In genomic region chr17:81399481-81400153, GRCh38 we compare ENCODE assay signal across 9 cellular contexts. TPM values are rescaled to one million over a fixed set of nuclear protein-coding genes. Genes with fewer than 3 reads are reported as not detected.
DNase-seq lines count a peak whose midpoint lies in the region; ATAC-seq, FAIRE-seq and TF ChIP-seq lines count a peak whose summit lies in the region.
"Had no signal": no experiment of that assay in that cellular context is flagged by ENCODE, and none has a peak within 500 bp of the region (broad histone marks: within the 10 kb centered on the region; RNA-seq: fewer than 3 reads in every experiment).

No MANE protein-coding gene starts in this region.

- H3K36me3 Mint-ChIP-seq in brain = peaks cover 11% of the 10 kb centered on the region

- peak overlapping the region; percentile 91 to 96 (median 92) for H3K4me3 Mint-ChIP-seq in brain

- no peak for FAIRE-seq in urothelium cell line (lab: Jason Lieb, UNC)
- FAIRE-seq: GM18507 had no signal

- H3K4me3 ChIP-seq in left ventricle myocardium inferior (peak overlapping the region; percentile 96), lung (peak overlapping the region; percentile 72)

- H3K27ac ChIP-seq in left ventricle myocardium inferior (replicated peaks) (peak overlapping the region; percentile 100), lung (ENCODE audit: low read depth in 1 of 2, low read length in 1 of 2) (peak overlapping the region; percentile 81 to 98)

- peaks cover 20% of the 10 kb centered on the region for H3K27me3 Mint-ChIP-seq in brain

- ATAC-seq in Right ventricle myocardium superior (ENCODE audit: poor library complexity) = no peak
- no peak for ATAC-seq in lung (ENCODE audit: insufficient read depth, low FRiP score)
- no peak for ATAC-seq in GM21723 (IDR thresholded peaks at IDR 0.05; ENCODE audit: unreplicated experiment)

- H3K27me3 ChIP-seq in left ventricle myocardium inferior (ENCODE audit: low read depth) (no peaks in the 10 kb centered on the region), lung (ENCODE audit: control insufficient read depth, insufficient read depth) (no peaks in the 10 kb centered on the region)

- H3K9me3 ChIP-seq in left ventricle myocardium inferior (replicated peaks) (no peaks in the 10 kb centered on the region), lung (ENCODE audit: control insufficient read depth in 2 of 2, insufficient read depth in 1 of 2, low read length in 1 of 2) (no peaks in the 10 kb centered on the region)

- WGBS in lung, 2 donors = 0 to 1% methylated on average over 44 to 95 of the region's 95 CpGs

- H3K36me3 ChIP-seq in left ventricle myocardium inferior (no peaks in the 10 kb centered on the region), lung (ENCODE audit: control insufficient read depth in 2 of 2, insufficient read depth in 2 of 2, low read length in 2 of 2) (no peaks in the 10 kb centered on the region)

- peaks cover 0 to 10% (median 0%) of the 10 kb centered on the region in 5 experiments for H3K9me3 Mint-ChIP-seq in brain

- H3K4me1 ChIP-seq in left ventricle myocardium inferior = peaks cover 88% of the 10 kb centered on the region
- H3K4me1 ChIP-seq in lung (ENCODE audit: control insufficient read depth in 2 of 2, insufficient read depth in 2 of 2, low read length in 2 of 2) = peaks cover 9 to 12% of the 10 kb centered on the region in 2 donors

- peaks cover 46% of the 10 kb centered on the region for H3K4me1 Mint-ChIP-seq in brain

- TF ChIP-seq CTCF in left ventricle myocardium inferior (IDR thresholded peaks at IDR 0.05; ENCODE audit: borderline replicate concordance) (no peak), brain (conservative IDR thresholded peaks at IDR 0.05) (no peak), lung (IDR thresholded peaks at IDR 0.05; ENCODE audit: control extremely low read depth, extremely low read depth) (no peak)

- DNase-seq in left ventricle myocardium inferior = peak; percentile 38
- DNase-seq in Right ventricle myocardium superior = no peak
- DNase-seq in lung (ENCODE audit: low spot score) = no peak
- DNase-seq in urothelium cell line (ENCODE audit: low spot score) = peak; percentile 57
- DNase-seq in NAMALWA (ENCODE audit: low spot score) = no peak
- DNase-seq in H4 (ENCODE audit: low spot score) = no peak

- intact Hi-C loops in left ventricle myocardium inferior (cut with micrococcal nuclease) = loop anchor here (10.0 kb wide), 1 partner anchor 105 kb away; the partner anchor contains the start of gene SLC38A10
- intact Hi-C loops in Right ventricle myocardium superior (cut with DNase I) = loop anchor here (2.0 kb wide), 1 partner anchor 85 kb away; no protein-coding TSS in a partner anchor

- peak overlapping the region; percentile 96 to 100 (median 99) for H3K27ac Mint-ChIP-seq in brain

RNA-seq across cellular contexts. Expression of gene BAHCC1, which starts 4.4 kb away (rescaled TPM):
- 7.3 TPM for total RNA-seq in left ventricle myocardium inferior
- total RNA-seq in Right ventricle myocardium superior = 8.0 TPM
- 19.5 TPM for polyA plus RNA-seq in brain (ENCODE audit: insufficient read depth, low read depth, low replicate concordance)
- total RNA-seq in lung = 10 to 100 TPM; 24.4 to 24.9 TPM
- polyA plus RNA-seq in lung = 10 to 100 TPM in 1 of 2 donors, 1 to 10 TPM in 1; 7.6 to 10.5 TPM
- 0.31 and 3.4 TPM in 2 replicates for total RNA-seq in H4 (2014; rRNA removed; shearing (Covaris generic))

Comparison
In these comparisons a context has a peak if more than half of its experiments do, and no peak if none do; other contexts are left out.
1. DNase-seq: peak in left ventricle myocardium inferior (single experiment) and urothelium cell line (single experiment); none in Right ventricle myocardium superior (single experiment), lung (single experiment), NAMALWA (single experiment) and H4 (single experiment).